33 cellular contexts compared by ENCODE assay signal in the genomic region with DNA sequence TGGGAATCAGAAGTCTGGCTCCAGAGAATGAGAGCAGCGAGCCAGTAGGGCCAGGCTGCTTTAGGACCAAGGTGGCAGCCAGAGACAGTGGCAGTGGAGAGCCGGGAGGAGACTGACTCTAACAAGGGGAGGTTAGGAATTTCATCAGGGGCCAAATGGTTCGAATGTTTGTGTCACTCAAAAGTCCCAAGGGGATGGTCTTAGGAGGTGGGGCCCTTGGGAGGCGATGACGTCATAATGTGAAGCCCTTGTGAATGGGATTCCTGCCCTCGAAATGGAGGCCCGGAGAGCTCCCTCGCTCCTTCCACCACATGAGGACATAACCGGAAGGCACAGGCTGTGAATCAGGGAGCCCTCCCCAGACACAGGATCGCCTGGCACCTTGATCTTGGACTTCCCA.
"Had no signal": no experiment of that assay in that cellular context is flagged by ENCODE, and none has a peak within 500 bp of the region (broad histone marks: within the 10 kb centered on the region; RNA-seq: fewer than 3 reads in every experiment).

No MANE protein-coding gene starts in this region.

- DNase-seq: activated CD4-positive, alpha-beta T cell treated with anti-CD3 and anti-CD28 coated beads, Interleukin-2, amount 10 ng/mL, durations not matched to agents 24 days and 14 days; activated CD4-positive, alpha-beta T cell treated with anti-CD3 and anti-CD28 coated beads, Interleukin-2, amount 50 U/mL, for 4 hours; activated CD8-positive, alpha-beta T cell treated with anti-CD3 and anti-CD28 coated beads for 36 hours; activated effector memory CD4-positive, alpha-beta T cell treated with anti-CD3 and anti-CD28 coated beads, Interleukin-2, amount 50 U/mL, for 16 hours; activated naive CD4-positive, alpha-beta T cell; activated naive CD8-positive, alpha-beta T cell treated with anti-CD3 and anti-CD28 coated beads, Interleukin-2, amount 10 ng/mL, durations not matched to agents 7 days and 5 days; activated T-cell treated with anti-CD3 and anti-CD28 coated beads, Interleukin-2, amount 50 U/mL, for 1 hour; activated T-cell treated with anti-CD3 and anti-CD28 coated beads, Interleukin-2, amount 50 U/mL, for 72 hours; amygdala; MM.1S; MV-4-11; NCI-H1092 treated with DMSO at 0.1 percent for 48 hours; NCI-H1417; NCI-H146; NCI-H187; NCI-H2029 treated with DMSO at 0.1 percent for 48 hours; NCI-H226; NCI-H446 treated with DMSO at 0.1 percent for 48 hours; NCI-H524; NCI-H69; SHP77; SK-N-SH had no signal

- H3K36me3 ChIP-seq: ascending aorta, cardiac muscle cell, SJSA1 had no signal

- H3K36me3 Mint-ChIP-seq: activated naive CD4-positive, alpha-beta T cell treated with anti-CD3 and anti-CD28 coated beads, Interleukin-2, amount 50 U/mL, for 24 hours; activated naive CD8-positive, alpha-beta T cell treated with anti-CD3 and anti-CD28 coated beads, Interleukin-2, amount 10 ng/mL, durations not matched to agents 7 days and 5 days had no signal

- FAIRE-seq: TTC549 had no signal

- H3K9me3 Mint-ChIP-seq: activated CD4-positive, alpha-beta T cell treated with anti-CD3 and anti-CD28 coated beads, Interleukin-2, amount 10 ng/mL, durations not matched to agents 24 days and 14 days; activated CD8-positive, alpha-beta T cell treated with anti-CD3 and anti-CD28 coated beads for 36 hours; activated naive CD4-positive, alpha-beta T cell treated with anti-CD3 and anti-CD28 coated beads, Interleukin-2, amount 50 U/mL, for 24 hours; activated naive CD8-positive, alpha-beta T cell treated with anti-CD3 and anti-CD28 coated beads, Interleukin-2, amount 10 ng/mL, durations not matched to agents 7 days and 5 days; activated T-helper 17 cell treated with anti-CD3 and anti-CD28 coated beads, Interleukin-2, amount 50 U/mL, for 72 hours; central memory CD8-positive, alpha-beta T cell; T-helper 1 cell treated with Interleukin-12 subunit alpha and Interleukin-12 subunit beta and Interleukin-4 antibody, amounts not matched to agents 30 μg/mL and 1 μg/mL, for 36 hours; T-helper 2 cell treated with Interferon-gamma antibody and Interleukin-4, amounts not matched to agents 5 μg/mL and 100 μg/mL, for 36 hours had no signal

- H3K4me3 ChIP-seq: ascending aorta, cardiac muscle cell, SJSA1 had no signal

- H3K27ac ChIP-seq: ascending aorta, cardiac muscle cell, KMS-11, SJSA1 had no signal

- H3K27ac Mint-ChIP-seq: activated CD4-positive, alpha-beta T cell treated with anti-CD3 and anti-CD28 coated beads, Interleukin-2, amount 10 ng/mL, durations not matched to agents 24 days and 14 days; activated CD8-positive, alpha-beta T cell treated with anti-CD3 and anti-CD28 coated beads for 36 hours; activated naive CD4-positive, alpha-beta T cell treated with anti-CD3 and anti-CD28 coated beads, Interleukin-2, amount 50 U/mL, for 24 hours; activated naive CD8-positive, alpha-beta T cell treated with anti-CD3 and anti-CD28 coated beads, Interleukin-2, amount 10 ng/mL, durations not matched to agents 7 days and 5 days; activated T-cell treated with anti-CD3 and anti-CD28 coated beads, Interleukin-2, amount 50 U/mL, for 72 hours; activated T-helper 17 cell treated with anti-CD3 and anti-CD28 coated beads, Interleukin-2, amount 50 U/mL, for 72 hours; T-helper 1 cell treated with Interleukin-12 subunit alpha and Interleukin-12 subunit beta and Interleukin-4 antibody, amounts not matched to agents 30 μg/mL and 1 μg/mL, for 36 hours; T-helper 2 cell treated with Interferon-gamma antibody and Interleukin-4, amounts not matched to agents 5 μg/mL and 100 μg/mL, for 36 hours had no signal

- H3K9me3 ChIP-seq: ascending aorta, SJSA1, SK-N-SH had no signal

- ATAC-seq: activated CD8-positive, alpha-beta T cell treated with anti-CD3 and anti-CD28 coated beads for 36 hours; activated T-cell treated with anti-CD3 and anti-CD28 coated beads, Interleukin-2, amount 50 U/mL, for 72 hours; activated T-helper 17 cell treated with anti-CD3 and anti-CD28 coated beads, Interleukin-2, amount 50 U/mL, for 72 hours; Panc1 had no signal

- H3K4me1 ChIP-seq: ascending aorta, SJSA1 had no signal

- H3K4me3 Mint-ChIP-seq: activated CD4-positive, alpha-beta T cell treated with anti-CD3 and anti-CD28 coated beads, Interleukin-2, amount 10 ng/mL, durations not matched to agents 24 days and 14 days; activated CD8-positive, alpha-beta T cell treated with anti-CD3 and anti-CD28 coated beads for 36 hours; activated naive CD4-positive, alpha-beta T cell treated with anti-CD3 and anti-CD28 coated beads, Interleukin-2, amount 50 U/mL, for 24 hours; activated naive CD8-positive, alpha-beta T cell treated with anti-CD3 and anti-CD28 coated beads, Interleukin-2, amount 10 ng/mL, durations not matched to agents 7 days and 5 days; activated T-cell treated with anti-CD3 and anti-CD28 coated beads, Interleukin-2, amount 50 U/mL, for 72 hours; activated T-helper 17 cell treated with anti-CD3 and anti-CD28 coated beads, Interleukin-2, amount 50 U/mL, for 72 hours; central memory CD8-positive, alpha-beta T cell; T-helper 1 cell treated with Interleukin-12 subunit alpha and Interleukin-12 subunit beta and Interleukin-4 antibody, amounts not matched to agents 30 μg/mL and 1 μg/mL, for 36 hours; T-helper 2 cell treated with Interferon-gamma antibody and Interleukin-4, amounts not matched to agents 5 μg/mL and 100 μg/mL, for 36 hours had no signal

- H3K4me1 Mint-ChIP-seq: activated CD4-positive, alpha-beta T cell treated with anti-CD3 and anti-CD28 coated beads, Interleukin-2, amount 10 ng/mL, durations not matched to agents 24 days and 14 days; activated naive CD4-positive, alpha-beta T cell treated with anti-CD3 and anti-CD28 coated beads, Interleukin-2, amount 50 U/mL, for 24 hours; activated T-helper 17 cell treated with anti-CD3 and anti-CD28 coated beads, Interleukin-2, amount 50 U/mL, for 72 hours had no signal

- H3K27me3 Mint-ChIP-seq: central memory CD8-positive, alpha-beta T cell had no signal

- H3K9ac ChIP-seq: KMS-11, SK-N-SH had no signal

- H3K4me2 ChIP-seq: KMS-11, SK-N-SH had no signal

- H3K27me3 ChIP-seq: ascending aorta, cardiac muscle cell, SJSA1 had no signal
